Comparison of ENCODE assay signal across 9 cellular contexts in genomic region chr7:78226059-78226658, GRCh38.
DNase-seq lines count a peak whose midpoint lies in the region; ATAC-seq and TF ChIP-seq lines count a peak whose summit lies in the region.
"Had no signal": no experiment of that assay in that cellular context is flagged by ENCODE, and none has a peak within 500 bp of the region (broad histone marks: within the 10 kb centered on the region; RNA-seq: fewer than 3 reads in every experiment).

No MANE protein-coding gene starts in this region.

- H3K27me3 ChIP-seq in KMS-11 (ENCODE audit: insufficient read depth, low read depth) (no peaks in the 10 kb centered on the region), SU-DHL-6 (ENCODE audit: low read length) (no peaks in the 10 kb centered on the region)

- H2AFZ ChIP-seq in KMS-11 (ENCODE audit: low read depth) (no peak overlapping the region), SU-DHL-6 (ENCODE audit: low read depth, low read length, severe bottlenecking) (no peak overlapping the region)

- no peak overlapping the region for H3K4me3 ChIP-seq in KMS-11 (IDR thresholded peaks at IDR 0.05; ENCODE audit: insufficient read depth, low read depth, low read length)
- no peak overlapping the region for H3K4me3 ChIP-seq in SU-DHL-6 (ENCODE audit: insufficient read depth, low read length, poor library complexity, severe bottlenecking)

- H3K4me2 ChIP-seq in KMS-11 (no peak overlapping the region), SU-DHL-6 (ENCODE audit: low read depth, low read length, poor library complexity, severe bottlenecking) (no peak overlapping the region)

- H3K9ac ChIP-seq in KMS-11, result no peak overlapping the region
- H3K9ac ChIP-seq in SU-DHL-6 (ENCODE audit: low read length), result no peak overlapping the region

- no peaks in the 10 kb centered on the region for H3K9me3 ChIP-seq in SU-DHL-6 (ENCODE audit: insufficient read depth, low read length)

- no peaks in the 10 kb centered on the region for H3K9me2 ChIP-seq in SU-DHL-6 (replicated peaks; ENCODE audit: insufficient read depth, low read length)

- ATAC-seq in left cardiac atrium, result peak in 1 of 2 donors; percentile 62
- no peak for ATAC-seq in HG02970 (IDR thresholded peaks at IDR 0.05; ENCODE audit: low FRiP score, unreplicated experiment)
- ATAC-seq in HG02852 (IDR thresholded peaks at IDR 0.05; ENCODE audit: unreplicated experiment), result no peak

- intact Hi-C loops in left cardiac atrium (cut with DNase I), result no loop called here

- H3K79me2 ChIP-seq in KMS-11 (ENCODE audit: insufficient read depth, low read depth) (no peaks in the 10 kb centered on the region), SU-DHL-6 (ENCODE audit: insufficient read depth, low read length) (no peaks in the 10 kb centered on the region)

- H3F3A ChIP-seq in SU-DHL-6 (ENCODE audit: insufficient read depth), result no peaks in the 10 kb centered on the region

- TF ChIP-seq CTCF in KMS-11 (conservative IDR thresholded peaks at IDR 0.05; ENCODE audit: low read depth, low read length) (peak; percentile 58; the same call in 1 of the 2 replicates), SU-DHL-6 (IDR thresholded peaks at IDR 0.05; ENCODE audit: insufficient read depth, low read length, poor library complexity, severe bottlenecking) (peak; percentile 39)

- no peak overlapping the region for H3K27ac ChIP-seq in KMS-11
- H3K27ac ChIP-seq in SU-DHL-6 (ENCODE audit: low read depth, low read length), result no peak overlapping the region

- H3K36me3 ChIP-seq in KMS-11 (ENCODE audit: insufficient read depth) (no peaks in the 10 kb centered on the region), SU-DHL-6 (ENCODE audit: low read length) (no peaks in the 10 kb centered on the region)

- DNase-seq in ELF-1 (ENCODE audit: low read depth, low spot score) (peak; percentile 33), left cardiac atrium (peak; percentile 29), activated gamma-delta T cell treated with Interleukin-2 at 50 U/mL for 16 hours (no peak)
- peak; percentile 63 for DNase-seq in stimulated activated CD8-positive, alpha-beta memory T cell treated with anti-CD3 and anti-CD28 coated beads, Interleukin-4, amount 100 ng/mL, for 48 hours
- DNase-seq: activated B cell treated with CpG ODN at 0.5 μM for 24 hours had no signal

- H4K20me1 ChIP-seq in KMS-11 (ENCODE audit: insufficient read depth) (no peaks in the 10 kb centered on the region), SU-DHL-6 (ENCODE audit: low read depth, low read length) (no peaks in the 10 kb centered on the region)

- no peaks in the 10 kb centered on the region for H3K4me1 ChIP-seq in KMS-11 (ENCODE audit: low read depth, poor library complexity, severe bottlenecking)
